ENCODE assay signal across 26 cellular contexts in the genomic region with DNA sequence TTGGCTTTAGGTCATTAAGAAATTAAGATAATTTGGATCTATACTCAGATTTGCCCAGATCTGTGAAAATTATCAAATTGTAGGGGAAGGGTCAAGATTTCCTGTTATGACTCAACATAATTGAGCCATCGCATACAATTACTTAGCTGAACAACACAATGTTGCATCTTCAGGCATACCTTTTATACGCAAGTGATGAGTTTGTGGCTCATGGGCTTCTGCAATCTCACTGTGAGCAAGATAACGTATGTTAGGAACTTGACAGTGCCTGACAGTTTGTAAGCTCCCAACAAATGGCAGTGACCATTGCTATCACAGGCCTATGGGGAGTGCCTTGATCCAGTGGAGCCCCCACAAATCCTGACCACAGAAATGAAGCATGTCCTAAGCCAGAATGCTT.
"Had no signal": no experiment of that assay in that cellular context is flagged by ENCODE, and none has a peak within 500 bp of the region (broad histone marks: within the 10 kb centered on the region; RNA-seq: fewer than 3 reads in every experiment).

No MANE protein-coding gene starts in this region.

- H3K9me3 ChIP-seq: left lung, lower lobe of right lung, ovary, right atrium auricular region, right lobe of liver, stomach, testis, thyroid gland, transverse colon, upper lobe of left lung, vagina had no signal

- H3K36me3 ChIP-seq: left lung, lower lobe of right lung, neural progenitor cell, ovary, right atrium auricular region, right lobe of liver, stomach, thyroid gland, transverse colon, upper lobe of left lung, vagina had no signal

- H3K4me3 ChIP-seq: left lung, lower lobe of right lung, neural progenitor cell, ovary, right atrium auricular region, right lobe of liver, stomach, testis, thyroid gland, transverse colon, upper lobe of left lung, vagina had no signal

- H3K9ac ChIP-seq: neural progenitor cell had no signal

- H3K27ac ChIP-seq: left lung, lower lobe of right lung, neural progenitor cell, ovary, right atrium auricular region, right lobe of liver, stomach, testis, thyroid gland, transverse colon, upper lobe of left lung, vagina had no signal

- DNase-seq: hippocampal formation; kidney; left colon; left lung; lower lobe of right lung; mammary epithelial cell; mesenchymal stem cell; naive B cell; natural killer cell; nephron progenitor cell; ovary; right lobe of liver; stimulated activated CD4-positive, alpha-beta T cell treated with anti-CD3 and anti-CD28 coated beads, Interleukin-12 subunit alpha, Interleukin-12 subunit beta, amount 100 ng/mL, for 4 hours; stimulated activated CD4-positive, alpha-beta T cell treated with anti-CD3 and anti-CD28 coated beads, Interleukin-15, amount 100 ng/mL, for 24 hours; stimulated activated CD4-positive, alpha-beta T cell treated with anti-CD3 and anti-CD28 coated beads, Interleukin-2, amount 100 ng/mL, for 24 hours; stimulated activated CD4-positive, alpha-beta T cell treated with anti-CD3 and anti-CD28 coated beads, Interleukin-4, amount 100 ng/mL, for 1 hour; stimulated activated naive B cell treated with anti-CD40 and anti-IgM and Interleukin-4, amounts not matched to agents 10 μg/mL and 1 μg/mL and 100 μg/mL, for 72 hours; stimulated activated naive CD8-positive, alpha-beta T cell treated with anti-CD3 and anti-CD28 coated beads, Interleukin-15, Interleukin-2, amounts not matched to agents 100 U/mL and 50 U/mL, for 24 hours; stomach; testis; thyroid gland; transverse colon; upper lobe of left lung had no signal

- H3K4me1 ChIP-seq: left lung, lower lobe of right lung, right atrium auricular region, right lobe of liver, stomach, thyroid gland, transverse colon, upper lobe of left lung, vagina had no signal

- ATAC-seq: left colon; left lung; lower lobe of right lung; natural killer cell; right lobe of liver; stimulated activated naive B cell treated with anti-CD40 and anti-IgM and Interleukin-4, amounts not matched to agents 10 μg/mL and 1 μg/mL and 100 μg/mL, for 72 hours; stimulated activated naive CD8-positive, alpha-beta T cell treated with anti-CD3 and anti-CD28 coated beads, Interleukin-15, Interleukin-2, amounts not matched to agents 100 U/mL and 50 U/mL, for 24 hours had no signal

- H3K27me3 ChIP-seq: left lung, neural progenitor cell, ovary, right atrium auricular region, right lobe of liver, stomach, testis, thyroid gland, transverse colon, upper lobe of left lung, vagina had no signal
